In genomic region chr1:81410919-81411318, GRCh38 we compare ENCODE assay signal across 34 cellular contexts.
"Had no signal": no experiment of that assay in that cellular context is flagged by ENCODE, and none has a peak within 500 bp of the region (broad histone marks: within the 10 kb centered on the region; RNA-seq: fewer than 3 reads in every experiment).

No MANE protein-coding gene starts in this region.

- H3K9me3 ChIP-seq: adrenal gland, body of pancreas, breast epithelium, Peyer's patch had no signal

- H3K36me3 ChIP-seq: adrenal gland, breast epithelium, Peyer's patch had no signal

- DNase-seq: activated B cell treated with CpG ODN at 0.5 μM for 24 hours; activated CD4-positive, alpha-beta memory T cell treated with anti-CD3 and anti-CD28 coated beads for 36 hours; activated CD4-positive, alpha-beta T cell treated with anti-CD3 and anti-CD28 coated beads for 4 hours; activated CD4-positive, alpha-beta T cell treated with anti-CD3 and anti-CD28 coated beads, Interleukin-2, amount 50 U/mL, for 1 hour; activated CD4-positive, CD25-positive, alpha-beta regulatory T cell treated with anti-CD3 and anti-CD28 coated beads, Interleukin-2, amount 50 U/mL, for 72 hours; activated CD8-positive, alpha-beta memory T cell treated with anti-CD3 and anti-CD28 coated beads, Interleukin-2, amount 50 U/mL, for 4 hours; activated gamma-delta T cell treated with Interleukin-2 at 50 U/mL for 16 hours; activated naive CD4-positive, alpha-beta T cell treated with anti-CD3 and anti-CD28 coated beads for 36 hours; activated T-cell treated with anti-CD3 and anti-CD28 coated beads for 4 hours; activated T-cell treated with anti-CD3 and anti-CD28 coated beads, Interleukin-2, amount 50 U/mL, for 4 hours; adrenal gland; body of pancreas; MM.1S; MV-4-11; NCI-H1092; NCI-H1436 treated with DMSO at 0.1 percent for 48 hours; NCI-H1694 treated with DMSO at 0.1 percent for 48 hours; NCI-H2029; NCI-H510A; NCI-H526; NCI-H748 treated with DMSO at 0.1 percent for 48 hours; NK-92 treated with Interleukin-12 subunit alpha and Interleukin-12 subunit beta, amount 100 ng/mL, for 24 hours; PC-3; Peyer's patch; RPMI8226; SW 1271; T-helper 1 cell; T-helper 2 cell; T-helper 9 cell had no signal

- H3K4me3 ChIP-seq: adrenal gland, body of pancreas, breast epithelium, Peyer's patch had no signal

- FAIRE-seq: astrocyte had no signal

- H3K4me1 ChIP-seq: adrenal gland, body of pancreas, breast epithelium had no signal

- ATAC-seq: activated naive CD4-positive, alpha-beta T cell treated with anti-CD3 and anti-CD28 coated beads, Interleukin-2, amount 50 U/mL, for 72 hours; activated T-cell treated with anti-CD3 and anti-CD28 coated beads, Interleukin-2, amount 50 U/mL, for 4 hours; body of pancreas; PC-3 had no signal

- H3K27me3 ChIP-seq: adrenal gland, body of pancreas, breast epithelium, Peyer's patch had no signal

- H3K27ac ChIP-seq: adrenal gland, body of pancreas, breast epithelium, KMS-11, Peyer's patch, VCaP had no signal
